Comparison of ENCODE assay signal across 23 cellular contexts in the genomic region with DNA sequence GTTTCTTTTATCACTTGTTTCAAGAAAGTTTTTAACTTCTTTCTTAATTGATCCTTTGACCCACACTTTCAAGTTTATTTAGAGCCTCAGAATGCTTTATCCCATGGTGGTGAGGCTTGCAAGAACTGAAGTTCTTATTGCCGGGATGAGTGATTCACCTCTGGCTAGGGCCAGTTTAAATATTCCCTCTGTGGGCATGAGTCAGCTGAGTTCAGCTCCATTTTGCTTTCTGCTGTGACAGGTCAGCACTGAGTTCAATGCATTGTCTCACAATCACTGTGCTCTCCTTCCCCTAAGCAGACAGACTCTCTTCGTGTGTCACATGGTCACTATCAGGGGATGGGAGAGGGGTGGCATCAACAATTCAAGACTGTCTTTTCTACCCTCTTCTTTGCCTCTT.
DNase-seq lines count a peak whose midpoint lies in the region; ATAC-seq and TF ChIP-seq lines count a peak whose summit lies in the region.
"Had no signal": no experiment of that assay in that cellular context is flagged by ENCODE, and none has a peak within 500 bp of the region (broad histone marks: within the 10 kb centered on the region; RNA-seq: fewer than 3 reads in every experiment).

No MANE protein-coding gene starts in this region.

- no peaks in the 10 kb centered on the region for H3K4me1 Mint-ChIP-seq in MCF 10A (ENCODE audit: insufficient read depth, unreplicated experiment)
- H3K4me1 Mint-ChIP-seq: B cell; naive thymus-derived CD4-positive, alpha-beta T cell; T-cell had no signal

- no peak overlapping the region for H3K4me2 ChIP-seq in mammary epithelial cell (ENCODE audit: insufficient read depth, low read depth, low read length)

- WGBS in mammary epithelial cell (ENCODE audit: low coverage, missing lambda C conversion rate): 47% methylated on average over 2 of the region's 2 CpGs

- H3K36me3 Mint-ChIP-seq in MCF 10A (ENCODE audit: insufficient read depth, unreplicated experiment): peaks cover 6% of the 10 kb centered on the region
- H3K36me3 Mint-ChIP-seq: naive thymus-derived CD4-positive, alpha-beta T cell; T-cell had no signal

- H3K9me3 Mint-ChIP-seq in MCF 10A (ENCODE audit: unreplicated experiment): no peaks in the 10 kb centered on the region

- no peaks in the 10 kb centered on the region for H3K4me1 ChIP-seq in mammary epithelial cell (ENCODE audit: insufficient read depth, low read length)
- H3K4me1 ChIP-seq: HAP-1, Peyer's patch, SJSA1 had no signal

- no peak overlapping the region for H3K27ac ChIP-seq in mammary epithelial cell (ENCODE audit: insufficient read depth, low read depth, low read length)
- H3K27ac ChIP-seq: HL-60, Peyer's patch, SJSA1 had no signal

- no peaks in the 10 kb centered on the region for H4K20me1 ChIP-seq in mammary epithelial cell (ENCODE audit: insufficient read depth, low read length)

- in situ Hi-C loops in mammary epithelial cell (cut with MboI; ENCODE audit: low sequenced_read_pairs in 2 of 2): no loop called here

- H3K27me3 Mint-ChIP-seq in MCF 10A (ENCODE audit: insufficient read depth, unreplicated experiment): peaks cover 44% of the 10 kb centered on the region
- H3K27me3 Mint-ChIP-seq: activated T-cell treated with anti-CD3 and anti-CD28 coated beads, Interleukin-2, amount 50 U/mL, for 24 hours; B cell; naive thymus-derived CD4-positive, alpha-beta T cell; T-cell had no signal

- BruUV-seq in MCF 10A (replicated peaks; lab: Mats Ljungman, UMichigan) (no TSS peak), mammary epithelial cell (replicated peaks; lab: Mats Ljungman, UMichigan) (no TSS peak)

- intact Hi-C loops in MCF 10A (cut with micrococcal nuclease): no loop called here
- intact Hi-C loops in mammary epithelial cell (cut with micrococcal nuclease): no loop called here

- H3K9ac ChIP-seq in mammary epithelial cell (ENCODE audit: insufficient read depth, low read length): no peak overlapping the region

- H3K27me3 ChIP-seq in mammary epithelial cell (ENCODE audit: insufficient read depth, low read length): no peaks in the 10 kb centered on the region
- H3K27me3 ChIP-seq: Peyer's patch, SJSA1 had no signal

- POLR2A ChIA-PET in MCF 10A (lab: Yijun Ruan, JAX): interaction anchor here (0.5 to 1.0 kb wide), 2 partner anchors 11 to 172 kb away, joined by 3 read pairs; no protein-coding TSS in a partner anchor

- no peak for ATAC-seq in HG02973 (IDR thresholded peaks at IDR 0.05; ENCODE audit: unreplicated experiment)
- ATAC-seq: left colon; naive thymus-derived CD4-positive, alpha-beta T cell; T-cell had no signal

- H3K9me3 ChIP-seq in mammary epithelial cell (replicated peaks; ENCODE audit: insufficient read depth, low read length): peaks cover 8% of the 10 kb centered on the region
- H3K9me3 ChIP-seq: HAP-1, SJSA1 had no signal

- H3K4me3 ChIP-seq in mammary epithelial cell (replicated peaks in 1 of 3; ENCODE audit: insufficient read depth in 1 of 3, low read depth in 2 of 3, low read length in 3 of 3): no peak overlapping the region
- H3K4me3 ChIP-seq: HAP-1, Peyer's patch, SJSA1 had no signal

- H2AFZ ChIP-seq in mammary epithelial cell (ENCODE audit: low read depth, low read length): no peak overlapping the region

- H3K36me3 ChIP-seq in mammary epithelial cell (ENCODE audit: insufficient read depth, low read length): no peaks in the 10 kb centered on the region
- H3K36me3 ChIP-seq: HAP-1, Peyer's patch, SJSA1 had no signal

- dilution Hi-C loops in mammary epithelial cell (cut with HindIII; ENCODE audit: low sequenced_read_pairs): no loop called here

- no peak overlapping the region for H3K4me3 Mint-ChIP-seq in MCF 10A (ENCODE audit: unreplicated experiment)
- H3K4me3 Mint-ChIP-seq: activated naive CD4-positive, alpha-beta T cell treated with anti-CD3 and anti-CD28 coated beads for 36 hours; activated T-cell treated with anti-CD3 and anti-CD28 coated beads, Interleukin-2, amount 50 U/mL, for 24 hours; B cell; naive thymus-derived CD4-positive, alpha-beta T cell; T-cell had no signal

- DNase-seq in MCF 10A (ENCODE audit: unreplicated experiment): peak; percentile 46
- DNase-seq in mammary epithelial cell: no peak
- peak; percentile 74 for DNase-seq in astrocyte of the hippocampus (ENCODE audit: low read depth, low spot score)
- DNase-seq in iris pigment epithelial cell (ENCODE audit: low read depth): peak; percentile 14
- peak; percentile 51 for DNase-seq in stromal cell of bone marrow (ENCODE audit: low read depth)
- no peak for DNase-seq in AG08395 (ENCODE audit: low spot score)
- no peak for DNase-seq in T-helper 2 cell
- DNase-seq: activated CD4-positive, alpha-beta T cell treated with anti-CD3 and anti-CD28 coated beads for 1 hour; activated naive CD4-positive, alpha-beta T cell treated with anti-CD3 and anti-CD28 coated beads for 36 hours; activated T-cell treated with anti-CD3 and anti-CD28 coated beads, Interleukin-2, amount 50 U/mL, for 24 hours; DND-41; left colon; naive thymus-derived CD4-positive, alpha-beta T cell; NCI-H1105 treated with DMSO at 0.1 percent for 48 hours; NCI-H2081 treated with DMSO at 0.1 percent for 48 hours; NK-92 treated with Interleukin-12 subunit alpha and Interleukin-12 subunit beta, amount 100 ng/mL, for 24 hours; Peyer's patch; T-cell had no signal

- H3K27ac Mint-ChIP-seq in MCF 10A (ENCODE audit: low read depth, unreplicated experiment): no peak overlapping the region
- H3K27ac Mint-ChIP-seq: activated naive CD4-positive, alpha-beta T cell treated with anti-CD3 and anti-CD28 coated beads for 36 hours; activated T-cell treated with anti-CD3 and anti-CD28 coated beads, Interleukin-2, amount 50 U/mL, for 24 hours; B cell; naive thymus-derived CD4-positive, alpha-beta T cell; T-cell had no signal

- TF ChIP-seq CTCF in MCF 10A (IDR thresholded peaks at IDR 0.05; ENCODE audit: unreplicated experiment) (no peak), mammary epithelial cell (conservative IDR thresholded peaks at IDR 0.05 in 1 of 2, IDR thresholded peaks at IDR 0.05 in 1 of 2; ENCODE audit: extremely low read depth in 1 of 2, insufficient read depth in 1 of 2, low read depth in 1 of 2, low read length in 2 of 2) (no peak)

- CTCF ChIA-PET in MCF 10A (lab: Yijun Ruan, JAX) (interaction anchor here (2.3 kb wide), 1 partner anchor 10 kb away, joined by 11 read pairs; no protein-coding TSS in a partner anchor), mammary epithelial cell (lab: Charles Lee; ENCODE audit: low non-redundant PET) (no interaction called here)

- H3K79me2 ChIP-seq in mammary epithelial cell (ENCODE audit: insufficient read depth, low read length): no peaks in the 10 kb centered on the region

Comparison
In these comparisons a context has a peak if more than half of its experiments do, and no peak if none do; other contexts are left out.
1. DNase-seq: peak in MCF 10A (single experiment), astrocyte of the hippocampus (single experiment), iris pigment epithelial cell (single experiment) and stromal cell of bone marrow (single experiment); none in mammary epithelial cell (single experiment), AG08395 (single experiment) and T-helper 2 cell (0 of 5).